21 cellular contexts compared by ENCODE assay signal in genomic region chr18:49747876-49748275, GRCh38.
DNase-seq lines count a peak whose midpoint lies in the region; ATAC-seq, FAIRE-seq and TF ChIP-seq lines count a peak whose summit lies in the region.
"Had no signal": no experiment of that assay in that cellular context is flagged by ENCODE, and none has a peak within 500 bp of the region (broad histone marks: within the 10 kb centered on the region; RNA-seq: fewer than 3 reads in every experiment).

No MANE protein-coding gene starts in this region.

- H3K4me2 ChIP-seq in HepG2 (ENCODE audit: low read depth, low read length): no peak overlapping the region

- 89% methylated on average over 5 of the region's 5 CpGs for WGBS in right lobe of liver (ENCODE audit: insufficient coverage, low coverage, low lambda C conversion rate, missing lambda C conversion rate)
- 14% methylated on average over 5 of the region's 5 CpGs for WGBS in HepG2 (ENCODE audit: low lambda C conversion rate)
- 46 to 56% (median 46%) methylated on average over 5 of the region's 5 CpGs for WGBS in psoas muscle, 3 donors
- 68% methylated on average over 5 of the region's 5 CpGs for WGBS in esophagus muscularis mucosa

- TF ChIP-seq CTCF in right lobe of liver (IDR thresholded peaks at IDR 0.05) (no peak), HepG2 (CRISPR knock-in tag; IDR thresholded peaks at IDR 0.05) (no peak), psoas muscle (IDR thresholded peaks at IDR 0.05) (no peak), esophagus muscularis mucosa (IDR thresholded peaks at IDR 0.05) (no peak)

- no peak for FAIRE-seq in HepG2 (lab: Jason Lieb, UNC)

- TF ChIP-seq POLR2A in right lobe of liver (IDR thresholded peaks at IDR 0.05) (no peak), HepG2 (IDR thresholded peaks at IDR 0.05; ENCODE audit: insufficient read depth in 1 of 2, low read depth in 2 of 2, low read length in 2 of 2) (no peak), esophagus muscularis mucosa (IDR thresholded peaks at IDR 0.05; ENCODE audit: low read depth) (no peak)

- ATAC-seq in right lobe of liver: peak in 3 of 4 donors; percentile 10 to 48 (median 39)
- ATAC-seq in HepG2: no peak
- ATAC-seq in psoas muscle: no peak
- ATAC-seq: esophagus mucosa, Right ventricle myocardium inferior had no signal

- H3K27me3 ChIP-seq in right lobe of liver (no peaks in the 10 kb centered on the region), HepG2 (ENCODE audit: control insufficient read depth in 1 of 2, insufficient read depth in 2 of 2, low read length in 2 of 2) (peaks cover 0 to 19% of the 10 kb centered on the region in 2 experiments; a peak in 2 of 5 replicates), psoas muscle (ENCODE audit: insufficient read depth in 3 of 3, low read length in 2 of 3) (peaks cover 0 to 3% (median 0%) of the 10 kb centered on the region in 3 donors), esophagus muscularis mucosa (peaks cover 0 to 5% (median 0%) of the 10 kb centered on the region in 4 donors)

- no peak overlapping the region for H3K9ac ChIP-seq in HepG2 (ENCODE audit: insufficient read depth, low read depth, low read length)

- H3K4me1 ChIP-seq in right lobe of liver (peaks cover 0 to 7% (median 2%) of the 10 kb centered on the region in 4 donors), HepG2 (ENCODE audit: insufficient read depth, low read length) (no peaks in the 10 kb centered on the region; the same call in 1 of the 2 replicates), psoas muscle (no peaks in the 10 kb centered on the region), esophagus muscularis mucosa (no peaks in the 10 kb centered on the region)
- H3K4me1 ChIP-seq: breast epithelium had no signal

- in situ Hi-C loops in HepG2 (cut with HindIII; ENCODE audit: extremely low pct_ligation_motif_present, low pct_unique_long_range_greater_than_20kb) (no loop called here), SK-MEL-5 (cut with HindIII; ENCODE audit: low pct_unique_long_range_greater_than_20kb, low sequenced_read_pairs) (no loop called here)

- no peaks in the 10 kb centered on the region for H3K36me3 ChIP-seq in right lobe of liver
- H3K36me3 ChIP-seq in HepG2 (replicated peaks in 1 of 2; ENCODE audit: control insufficient read depth in 1 of 2, insufficient read depth in 2 of 2, low read length in 2 of 2): no peaks in the 10 kb centered on the region
- H3K36me3 ChIP-seq in psoas muscle (ENCODE audit: insufficient read depth in 1 of 2, low read depth in 1 of 2): no peaks in the 10 kb centered on the region
- H3K36me3 ChIP-seq in esophagus muscularis mucosa: no peaks in the 10 kb centered on the region
- H3K36me3 ChIP-seq: breast epithelium had no signal

- POLR2A ChIA-PET in HepG2 (lab: Yijun Ruan, JAX): no interaction called here

- no peak overlapping the region for H3K4me3 ChIP-seq in right lobe of liver
- H3K4me3 ChIP-seq in HepG2 (replicated peaks in 1 of 3; ENCODE audit: insufficient read depth in 1 of 3, low read depth in 2 of 3, low read length in 3 of 3): no peak overlapping the region
- no peak overlapping the region for H3K4me3 ChIP-seq in psoas muscle
- H3K4me3 ChIP-seq in esophagus muscularis mucosa: no peak overlapping the region
- H3K4me3 ChIP-seq: breast epithelium, dorsolateral prefrontal cortex had no signal

- intact Hi-C loops in right lobe of liver (cut with DNase I) (no loop called here), HepG2 (cut with micrococcal nuclease; ENCODE audit: unreplicated experiment) (no loop called here), psoas muscle (cut with DNase I) (no loop called here), esophagus muscularis mucosa (cut with DNase I) (no loop called here)

- TF ChIP-seq RAD21 in HepG2 (CRISPR knock-in tag; IDR thresholded peaks at IDR 0.05): no peak

- CTCF ChIA-PET in HepG2 (lab: Yijun Ruan, JAX; ENCODE audit: low intra/inter-chr PET ratio, low total read pairs): no interaction called here

- no peaks in the 10 kb centered on the region for H4K20me1 ChIP-seq in HepG2 (ENCODE audit: insufficient read depth, low read length)

- H2AFZ ChIP-seq in HepG2 (ENCODE audit: low read length): no peak overlapping the region

- TF ChIP-seq EP300 in HepG2 (IDR thresholded peaks at IDR 0.05; ENCODE audit: low read depth in 2 of 2, low read length in 2 of 2) (no peak), HepG2 (CRISPR knock-in tag; IDR thresholded peaks at IDR 0.05; ENCODE audit: borderline replicate concordance) (no peak), esophagus muscularis mucosa (IDR thresholded peaks at IDR 0.05) (no peak)

- BruUV-seq in HepG2 (replicated peaks; lab: Mats Ljungman, UMichigan): no TSS peak

- H3K27ac ChIP-seq in right lobe of liver (no peak overlapping the region), HepG2 (ENCODE audit: extremely low read length, insufficient read depth, low read length) (no peak overlapping the region), psoas muscle (no peak overlapping the region), esophagus muscularis mucosa (replicated peaks in 1 of 4) (no peak overlapping the region)
- H3K27ac ChIP-seq: breast epithelium, dorsolateral prefrontal cortex had no signal

- no peaks in the 10 kb centered on the region for H3K79me2 ChIP-seq in HepG2 (ENCODE audit: insufficient read depth, low read length)

- DNase-seq in right lobe of liver (no peak), HepG2 (ENCODE audit: low spot score) (no peak), SK-MEL-5 (ENCODE audit: low read depth, low spot score) (peak; percentile 25), islet precursor cell (peak; percentile 86), psoas muscle (no peak), DMS114 treated with DMSO at 0.1 percent for 48 hours (lab: John Stamatoyannopoulos, UW; ENCODE audit: unreplicated experiment) (no peak), esophagus muscularis mucosa (ENCODE audit: extremely low spot score) (no peak), AG08395 (ENCODE audit: low spot score) (no peak)
- DNase-seq: activated B cell treated with CpG ODN at 0.5 μM for 24 hours; activated CD8-positive, alpha-beta memory T cell treated with anti-CD3 and anti-CD28 coated beads for 24 hours; activated naive CD8-positive, alpha-beta T cell treated with anti-CD3 and anti-CD28 coated beads for 36 hours; CD4-positive, alpha-beta T cell; glutamatergic neuron; NCI-H1092; NCI-H226; retina; T-helper 2 cell had no signal

- H3K9me3 ChIP-seq in right lobe of liver: no peaks in the 10 kb centered on the region
- H3K9me3 ChIP-seq in HepG2 (ENCODE audit: low read length): no peaks in the 10 kb centered on the region
- H3K9me3 ChIP-seq in psoas muscle: no peaks in the 10 kb centered on the region
- no peaks in the 10 kb centered on the region for H3K9me3 ChIP-seq in esophagus muscularis mucosa
- H3K9me3 ChIP-seq: breast epithelium had no signal

TF ChIP-seq in HepG2, 621 proteins besides CTCF, POLR2A, EP300 and RAD21 (continues in another document):
- no peak for TF ChIP-seq ZBTB14 (CRISPR knock-in tag; IDR thresholded peaks at IDR 0.05)
- no peak for TF ChIP-seq ZNF3 (CRISPR knock-in tag; IDR thresholded peaks at IDR 0.05)
- TF ChIP-seq, protein P1, sequence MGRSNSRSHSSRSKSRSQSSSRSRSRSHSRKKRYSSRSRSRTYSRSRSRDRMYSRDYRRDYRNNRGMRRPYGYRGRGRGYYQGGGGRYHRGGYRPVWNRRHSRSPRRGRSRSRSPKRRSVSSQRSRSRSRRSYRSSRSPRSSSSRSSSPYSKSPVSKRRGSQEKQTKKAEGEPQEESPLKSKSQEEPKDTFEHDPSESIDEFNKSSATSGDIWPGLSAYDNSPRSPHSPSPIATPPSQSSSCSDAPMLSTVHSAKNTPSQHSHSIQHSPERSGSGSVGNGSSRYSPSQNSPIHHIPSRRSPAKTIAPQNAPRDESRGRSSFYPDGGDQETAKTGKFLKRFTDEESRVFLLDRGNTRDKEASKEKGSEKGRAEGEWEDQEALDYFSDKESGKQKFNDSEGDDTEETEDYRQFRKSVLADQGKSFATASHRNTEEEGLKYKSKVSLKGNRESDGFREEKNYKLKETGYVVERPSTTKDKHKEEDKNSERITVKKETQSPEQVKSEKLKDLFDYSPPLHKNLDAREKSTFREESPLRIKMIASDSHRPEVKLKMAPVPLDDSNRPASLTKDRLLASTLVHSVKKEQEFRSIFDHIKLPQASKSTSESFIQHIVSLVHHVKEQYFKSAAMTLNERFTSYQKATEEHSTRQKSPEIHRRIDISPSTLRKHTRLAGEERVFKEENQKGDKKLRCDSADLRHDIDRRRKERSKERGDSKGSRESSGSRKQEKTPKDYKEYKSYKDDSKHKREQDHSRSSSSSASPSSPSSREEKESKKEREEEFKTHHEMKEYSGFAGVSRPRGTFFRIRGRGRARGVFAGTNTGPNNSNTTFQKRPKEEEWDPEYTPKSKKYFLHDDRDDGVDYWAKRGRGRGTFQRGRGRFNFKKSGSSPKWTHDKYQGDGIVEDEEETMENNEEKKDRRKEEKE (IDR thresholded peaks at IDR 0.05): no peak
- no peak for TF ChIP-seq ZNF563 (CRISPR knock-in tag; IDR thresholded peaks at IDR 0.05)
- no peak for TF ChIP-seq SAFB2 (CRISPR knock-in tag; IDR thresholded peaks at IDR 0.05; ENCODE audit: borderline replicate concordance, low read depth)
- no peak for TF ChIP-seq TGIF2 (CRISPR knock-in tag; IDR thresholded peaks at IDR 0.05)

Comparison
In these comparisons a context has a peak if more than half of its experiments do, and no peak if none do; other contexts are left out.
1. ATAC-seq: peak in right lobe of liver (3 of 4); none in HepG2 (single experiment) and psoas muscle (0 of 4).
2. DNase-seq: peak in SK-MEL-5 (single experiment) and islet precursor cell (single experiment); none in right lobe of liver (0 of 3), HepG2 (single experiment), psoas muscle (0 of 2), DMS114 treated with DMSO at 0.1 percent for 48 hours (single experiment), esophagus muscularis mucosa (single experiment) and AG08395 (single experiment).